In genomic region chr17:22116728-22117127, GRCh38 we compare ENCODE assay signal across 7 cellular contexts.
DNase-seq lines count a peak whose midpoint lies in the region; FAIRE-seq and TF ChIP-seq lines count a peak whose summit lies in the region.
"Not testable (repeated sequence)": the region's sequence is repeated elsewhere in the genome, so short reads cannot be mapped to it uniquely, and the experiment has no call there.

No MANE protein-coding gene starts in this region.

- H3K79me2 ChIP-seq in OCI-LY7 (ENCODE audit: insufficient read depth, low read depth, low read length); astrocyte (ENCODE audit: insufficient read depth, low read length): not testable (repeated sequence)

- peak overlapping the region; percentile 77 for H3K27ac Mint-ChIP-seq in astrocyte (ENCODE audit: unreplicated experiment)

- H3K9me2 ChIP-seq in OCI-LY7 (ENCODE audit: insufficient read depth, low read length) = not testable (repeated sequence)

- not testable (repeated sequence) for DNase-seq in OCI-LY7 (ENCODE audit: low spot score); astrocyte (ENCODE audit: low read depth)
- peak; percentile 1 for DNase-seq in foreskin melanocyte
- DNase-seq in iPS DF 4.7 (ENCODE audit: extremely low read depth, low spot score) = peak; percentile 38

- POLR2A ChIA-PET in OCI-LY7 (lab: Charles Lee) = not testable (repeated sequence)

- H3K36me3 ChIP-seq in ES-I3 (ENCODE audit: insufficient read depth, low read length); HUES6 (ENCODE audit: control insufficient read depth, insufficient read depth, low read length); OCI-LY7 (ENCODE audit: insufficient read depth, low read length); astrocyte (ENCODE audit: insufficient read depth, low read length); iPS-20b (ENCODE audit: insufficient read depth, low read depth, low read length): not testable (repeated sequence)

- not testable (repeated sequence) for H3K4me2 ChIP-seq in OCI-LY7 (ENCODE audit: low read length); astrocyte (ENCODE audit: low read length)

- not testable (repeated sequence) for H3K9me3 ChIP-seq in ES-I3 (ENCODE audit: control insufficient read depth, insufficient read depth, low read length); HUES6 (ENCODE audit: control insufficient read depth, insufficient read depth, low read depth, low read length); OCI-LY7 (ENCODE audit: low read length); astrocyte (ENCODE audit: insufficient read depth, low read depth, low read length); iPS-20b (ENCODE audit: insufficient read depth, low read depth, low read length)

- H4K20me1 ChIP-seq in OCI-LY7 (ENCODE audit: insufficient read depth, low read length); astrocyte (ENCODE audit: insufficient read depth, low read length): not testable (repeated sequence)

- intact Hi-C loops in OCI-LY7 (cut with micrococcal nuclease; ENCODE audit: unreplicated experiment) = not testable (repeated sequence)

- peaks cover 21% of the 10 kb centered on the region for H3K4me1 ChIP-seq in ES-I3 (ENCODE audit: insufficient read depth, low read length)
- H3K4me1 ChIP-seq in HUES6 (ENCODE audit: control insufficient read depth, insufficient read depth, low read length); OCI-LY7 (ENCODE audit: insufficient read depth, low read length, poor library complexity, severe bottlenecking); astrocyte (ENCODE audit: insufficient read depth, low read length): not testable (repeated sequence)
- H3K4me1 ChIP-seq in iPS-20b (ENCODE audit: insufficient read depth, low read length) = peaks cover 26% of the 10 kb centered on the region

- FAIRE-seq in astrocyte (lab: Jason Lieb, UNC) = not testable (repeated sequence)

- H3K4me3 ChIP-seq in HUES6 (ENCODE audit: low read depth, low read length); OCI-LY7 (ENCODE audit: low read depth, low read length, poor library complexity, severe bottlenecking); astrocyte (ENCODE audit: insufficient read depth, low read depth, low read length): not testable (repeated sequence)
- peak overlapping the region; percentile 54 for H3K4me3 ChIP-seq in iPS-20b (ENCODE audit: low read length)

- not testable (repeated sequence) for H3K27me3 ChIP-seq in HUES6 (ENCODE audit: control insufficient read depth, insufficient read depth, low read length); astrocyte (ENCODE audit: insufficient read depth, low read length); iPS-20b (ENCODE audit: insufficient read depth, low read length)

- 0 out of 2 replicates have a peak overlapping the region, but pooled peaks have one; percentile 19 for H2AFZ ChIP-seq in OCI-LY7 (ENCODE audit: low read length)
- not testable (repeated sequence) for H2AFZ ChIP-seq in astrocyte (ENCODE audit: low read depth, low read length)

- H3K4me3 Mint-ChIP-seq in astrocyte (ENCODE audit: unreplicated experiment) = not testable (repeated sequence)

- peak overlapping the region; percentile 29; the same call in 1 of the 2 replicates for H3K9ac ChIP-seq in ES-I3 (ENCODE audit: low read depth, low read length)
- peak overlapping the region; percentile 63 for H3K9ac ChIP-seq in HUES6 (ENCODE audit: low read length)
- not testable (repeated sequence) for H3K9ac ChIP-seq in astrocyte (ENCODE audit: low read length)
- H3K9ac ChIP-seq in iPS-20b (ENCODE audit: low read depth, low read length) = peak overlapping the region; percentile 82; the same call in 1 of the 2 replicates

- not testable (repeated sequence) for H3K27me3 Mint-ChIP-seq in astrocyte (ENCODE audit: low read depth, unreplicated experiment)

- H3K9me3 Mint-ChIP-seq in astrocyte (ENCODE audit: unreplicated experiment) = not testable (repeated sequence)

- TF ChIP-seq CTCF in OCI-LY7 (conservative IDR thresholded peaks at IDR 0.05; ENCODE audit: low read length); astrocyte (IDR thresholded peaks at IDR 0.05; ENCODE audit: insufficient read depth, low read depth, low read length): not testable (repeated sequence)

- not testable (repeated sequence) for BruUV-seq in OCI-LY7 (replicated peaks; lab: Mats Ljungman, UMichigan)

- CTCF ChIA-PET in OCI-LY7 (lab: Charles Lee; ENCODE audit: unreplicated experiment) = not testable (repeated sequence)

- not testable (repeated sequence) for H3K36me3 Mint-ChIP-seq in astrocyte (ENCODE audit: low read depth, unreplicated experiment)

- H3K27ac ChIP-seq in HUES6 (ENCODE audit: low read depth, low read length) = peak overlapping the region; percentile 93; the same call in 1 of the 2 replicates
- not testable (repeated sequence) for H3K27ac ChIP-seq in OCI-LY7 (ENCODE audit: low read depth, low read length, poor library complexity, severe bottlenecking); astrocyte (ENCODE audit: low read depth, low read length)
- peak overlapping the region; percentile 87 for H3K27ac ChIP-seq in iPS-20b (ENCODE audit: low read length)

- peaks cover 23% of the 10 kb centered on the region for H3K4me1 Mint-ChIP-seq in astrocyte (ENCODE audit: low read depth, unreplicated experiment)
